Comparison of ENCODE assay signal across 15 cellular contexts in genomic region chr7:159068893-159069448, GRCh38.
DNase-seq lines count a peak whose midpoint lies in the region; ATAC-seq and TF ChIP-seq lines count a peak whose summit lies in the region.
"Had no signal": no experiment of that assay in that cellular context is flagged by ENCODE, and none has a peak within 500 bp of the region (broad histone marks: within the 10 kb centered on the region; RNA-seq: fewer than 3 reads in every experiment).

No MANE protein-coding gene starts in this region.

- no peak overlapping the region for H3K27ac Mint-ChIP-seq in GM23338
- H3K27ac Mint-ChIP-seq: activated naive CD8-positive, alpha-beta T cell treated with anti-CD3 and anti-CD28 coated beads for 36 hours had no signal

- peaks cover 22% of the 10 kb centered on the region for H3K4me1 ChIP-seq in DND-41 (ENCODE audit: insufficient read depth, low read length)
- H3K4me1 ChIP-seq in muscle layer of duodenum (ENCODE audit: control insufficient read depth in 1 of 2, insufficient read depth in 2 of 2, low read length in 2 of 2): peaks cover 13 to 40% of the 10 kb centered on the region in 2 donors
- peaks cover 43% of the 10 kb centered on the region for H3K4me1 ChIP-seq in stomach smooth muscle (ENCODE audit: control insufficient read depth, insufficient read depth, low read length)
- no peaks in the 10 kb centered on the region for H3K4me1 ChIP-seq in GM23338 (ENCODE audit: insufficient read depth)

- H3K9me2 ChIP-seq in GM23338 (ENCODE audit: insufficient read depth): no peaks in the 10 kb centered on the region

- H3K4me2 ChIP-seq in DND-41 (ENCODE audit: insufficient read depth, low read length) (no peak overlapping the region), GM23338 (no peak overlapping the region)

- ATAC-seq in DND-41 (ENCODE audit: insufficient read depth, low read depth) (no peak), GM23338 (no peak)
- ATAC-seq: activated CD4-positive, CD25-positive, alpha-beta regulatory T cell treated with anti-CD3 and anti-CD28 coated beads, Interleukin-2, amount 50 U/mL, for 24 hours had no signal

- H3K9ac ChIP-seq in DND-41 (ENCODE audit: low read depth, low read length) (no peak overlapping the region), stomach smooth muscle (ENCODE audit: low read length in 2 of 2) (peak overlapping the region in 1 of 2 donors; percentile 29)

- no peak overlapping the region for H3K4me3 ChIP-seq in DND-41 (ENCODE audit: low read depth in 1 of 2, low read length in 2 of 2)
- H3K4me3 ChIP-seq in coronary artery: no peak overlapping the region
- H3K4me3 ChIP-seq in muscle layer of duodenum (ENCODE audit: low read depth in 1 of 2, low read length in 2 of 2): no peak overlapping the region
- peak overlapping the region in 1 of 2 donors; percentile 15 for H3K4me3 ChIP-seq in stomach smooth muscle (ENCODE audit: low read length in 2 of 2)
- no peak overlapping the region for H3K4me3 ChIP-seq in GM23338

- H2AFZ ChIP-seq in DND-41 (ENCODE audit: low read depth, low read length) (no peak overlapping the region), GM23338 (no peak overlapping the region; the same call in 1 of the 2 replicates)

- DNase-seq in DND-41 (peak; percentile 3), coronary artery (ENCODE audit: low spot score) (no peak), GM23338 (ENCODE audit: low spot score) (no peak), T1000 (lab: John Stamatoyannopoulos, UW) (no peak), erythroblast (lab: John Stamatoyannopoulos, UW) (no peak)
- no peak for DNase-seq in activated naive CD4-positive, alpha-beta T cell treated with anti-CD3 and anti-CD28 coated beads, Interleukin-2, amount 50 U/mL, for 16 hours
- DNase-seq: activated naive CD8-positive, alpha-beta T cell treated with anti-CD3 and anti-CD28 coated beads for 36 hours; cerebellar nuclear complex; DMS 273 treated with DMSO at 0.1 percent for 48 hours; NCI-H187 treated with DMSO at 0.1 percent for 48 hours; NCI-H526; stimulated activated CD4-positive, alpha-beta T cell treated with anti-CD3 and anti-CD28 coated beads, Interleukin-15, amount 100 ng/mL, for 24 hours had no signal

- peaks cover 7% of the 10 kb centered on the region for H3K27me3 Mint-ChIP-seq in GM23338 (ENCODE audit: insufficient read depth, low read depth, poor library complexity)

- peak overlapping the region; percentile 42 for H3K27ac ChIP-seq in DND-41 (ENCODE audit: low read length)
- peak overlapping the region; percentile 81 to 91 for H3K27ac ChIP-seq in coronary artery
- peak overlapping the region; percentile 27 for H3K27ac ChIP-seq in muscle layer of duodenum (ENCODE audit: low read length)
- H3K27ac ChIP-seq in stomach smooth muscle (ENCODE audit: low read length): peak overlapping the region; percentile 53
- H3K27ac ChIP-seq in GM23338 (ENCODE audit: low read depth): no peak overlapping the region

- H3K36me3 Mint-ChIP-seq in GM23338 (ENCODE audit: low read depth): peaks cover 8% of the 10 kb centered on the region; the same call in 2 of the 3 replicates
- H3K36me3 Mint-ChIP-seq: activated naive CD8-positive, alpha-beta T cell treated with anti-CD3 and anti-CD28 coated beads for 36 hours had no signal

- TF ChIP-seq CTCF in DND-41 (IDR thresholded peaks at IDR 0.05; ENCODE audit: borderline replicate concordance, extremely low read depth, low read length, poor library complexity, severe bottlenecking) (no peak), coronary artery (IDR thresholded peaks at IDR 0.05) (no peak), GM23338 (conservative IDR thresholded peaks at IDR 0.05; ENCODE audit: low read depth in 2 of 2) (no peak)

- no peaks in the 10 kb centered on the region for H3K9me3 ChIP-seq in DND-41 (ENCODE audit: insufficient read depth, low read length, severe bottlenecking)
- no peaks in the 10 kb centered on the region for H3K9me3 ChIP-seq in muscle layer of duodenum (ENCODE audit: control insufficient read depth in 1 of 2, low read length in 2 of 2)
- no peaks in the 10 kb centered on the region for H3K9me3 ChIP-seq in stomach smooth muscle (ENCODE audit: control insufficient read depth in 2 of 2, low read length in 2 of 2)

- H3K36me3 ChIP-seq in DND-41 (ENCODE audit: insufficient read depth, low read length): peaks cover 44% of the 10 kb centered on the region
- H3K36me3 ChIP-seq in muscle layer of duodenum (ENCODE audit: control insufficient read depth in 1 of 2, insufficient read depth in 2 of 2, low read length in 2 of 2): no peaks in the 10 kb centered on the region
- H3K36me3 ChIP-seq in stomach smooth muscle (ENCODE audit: control insufficient read depth in 2 of 2, insufficient read depth in 2 of 2, low read length in 2 of 2): no peaks in the 10 kb centered on the region
- H3K36me3 ChIP-seq in GM23338 (ENCODE audit: insufficient read depth): no peaks in the 10 kb centered on the region

- H3K79me2 ChIP-seq in DND-41 (ENCODE audit: insufficient read depth, low read length): peaks cover 39% of the 10 kb centered on the region
- no peaks in the 10 kb centered on the region for H3K79me2 ChIP-seq in GM23338 (replicated peaks; ENCODE audit: insufficient read depth)

- peaks cover 56% of the 10 kb centered on the region for H3K9me3 Mint-ChIP-seq in GM23338
- H3K9me3 Mint-ChIP-seq: activated naive CD8-positive, alpha-beta T cell treated with anti-CD3 and anti-CD28 coated beads for 36 hours had no signal

- H4K20me1 ChIP-seq in DND-41 (ENCODE audit: insufficient read depth, low read length) (no peaks in the 10 kb centered on the region), GM23338 (replicated peaks; ENCODE audit: insufficient read depth) (no peaks in the 10 kb centered on the region)

- TF ChIP-seq POLR2A in erythroblast (IDR thresholded peaks at IDR 0.05; ENCODE audit: low read length): no peak

- H3F3A ChIP-seq in GM23338 (replicated peaks; ENCODE audit: low read depth): no peaks in the 10 kb centered on the region

- no peaks in the 10 kb centered on the region for H3K4me1 Mint-ChIP-seq in GM23338

- H3K27me3 ChIP-seq in DND-41 (ENCODE audit: insufficient read depth, low read length, poor library complexity) (no peaks in the 10 kb centered on the region), muscle layer of duodenum (ENCODE audit: low read depth, low read length) (no peaks in the 10 kb centered on the region), stomach smooth muscle (ENCODE audit: control insufficient read depth in 1 of 2, insufficient read depth in 2 of 2, low read length in 2 of 2) (no peaks in the 10 kb centered on the region), GM23338 (ENCODE audit: insufficient read depth) (no peaks in the 10 kb centered on the region)

- no peak overlapping the region for H3K4me3 Mint-ChIP-seq in GM23338

TF ChIP-seq in GM23338, 12 proteins besides CTCF, POLR2A, EP300 and RAD21 (continues in another document):
- TF ChIP-seq ZNF114 (CRISPR knock-in tag; IDR thresholded peaks at IDR 0.05): no peak
- no peak for TF ChIP-seq NANOG (IDR thresholded peaks at IDR 0.05; ENCODE audit: borderline replicate concordance)
- TF ChIP-seq ZNF331 (CRISPR knock-in tag; IDR thresholded peaks at IDR 0.05; ENCODE audit: low read depth): no peak
- TF ChIP-seq ETS1 (IDR thresholded peaks at IDR 0.05): no peak
- TF ChIP-seq STAT1 (IDR thresholded peaks at IDR 0.05; ENCODE audit: unreplicated experiment): no peak
- TF ChIP-seq REST (IDR thresholded peaks at IDR 0.05; ENCODE audit: unreplicated experiment): no peak
- TF ChIP-seq POLR2AphosphoS5 (IDR thresholded peaks at IDR 0.05; ENCODE audit: low read depth): no peak
- TF ChIP-seq JUNB (IDR thresholded peaks at IDR 0.05; ENCODE audit: unreplicated experiment): no peak
- TF ChIP-seq EZH2phosphoT487 (IDR thresholded peaks at IDR 0.05; ENCODE audit: unreplicated experiment): no peak
- no peak for TF ChIP-seq EZH2 (IDR thresholded peaks at IDR 0.05; ENCODE audit: low read depth, unreplicated experiment)
